20 cellular contexts compared by ENCODE assay signal in the genomic region with DNA sequence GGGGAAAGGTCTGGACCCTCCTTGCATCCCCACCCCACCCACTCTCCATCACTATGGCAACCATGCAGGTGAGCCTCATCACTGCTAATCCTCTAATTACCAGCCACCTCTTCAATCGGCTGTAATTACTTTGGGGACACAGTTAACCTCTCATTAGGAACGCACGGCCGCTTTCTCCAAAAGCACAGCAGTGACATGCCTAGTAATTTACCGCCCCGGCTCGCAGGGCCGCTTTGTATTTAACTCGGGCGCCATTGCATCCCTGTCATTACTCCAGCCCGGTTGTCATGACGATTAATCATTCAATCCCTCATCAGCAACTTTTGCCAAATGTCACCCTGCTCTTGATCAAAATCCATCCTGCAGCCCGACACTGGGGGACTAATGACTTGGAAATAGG. TPM values are rescaled to one million over a fixed set of nuclear protein-coding genes. Genes with fewer than 3 reads are reported as not detected.
DNase-seq lines count a peak whose midpoint lies in the region; ATAC-seq and TF ChIP-seq lines count a peak whose summit lies in the region.
"Had no signal": no experiment of that assay in that cellular context is flagged by ENCODE, and none has a peak within 500 bp of the region (broad histone marks: within the 10 kb centered on the region; RNA-seq: fewer than 3 reads in every experiment).

No MANE protein-coding gene starts in this region.

- TF ChIP-seq CTCF in HEK293 (tag by site-specific recombination; IDR thresholded peaks at IDR 0.05) (no peak), right atrium auricular region (IDR thresholded peaks at IDR 0.05) (no peak)

- H2BK15ac ChIP-seq in mesendoderm (replicated peaks; ENCODE audit: low read depth) = no peak overlapping the region

- CTCF ChIA-PET in HEK293 (lab: Yijun Ruan, JAX) = interaction anchor here (1.4 kb wide), 1 partner anchor 80 kb away, joined by 5 read pairs; no protein-coding TSS in a partner anchor

- no peaks in the 10 kb centered on the region for H3K79me2 ChIP-seq in mesendoderm (ENCODE audit: control insufficient read depth, insufficient read depth, low read length)

- H4K5ac ChIP-seq in mesendoderm (ENCODE audit: low read length) = no peak overlapping the region

- no peaks in the 10 kb centered on the region for H3K79me1 ChIP-seq in mesendoderm (ENCODE audit: low read length)

- H3K18ac ChIP-seq in mesendoderm (ENCODE audit: low read length) = no peak overlapping the region

- H3K4ac ChIP-seq in mesendoderm (ENCODE audit: low read depth, low read length) = no peak overlapping the region

- no peak overlapping the region for H3K56ac ChIP-seq in mesendoderm (ENCODE audit: low read length)

- H3K23ac ChIP-seq in mesendoderm (ENCODE audit: low read length) = no peak overlapping the region

- H3K9me3 ChIP-seq in HEK293 (ENCODE audit: control insufficient read depth, insufficient read depth, low read depth, low read length) (no peaks in the 10 kb centered on the region), right atrium auricular region (no peaks in the 10 kb centered on the region)
- H3K9me3 ChIP-seq: neutrophil, prostate gland, upper lobe of left lung had no signal

- H3K4me3 ChIP-seq in HEK293 (ENCODE audit: low read depth, low read length) (no peak overlapping the region), mesendoderm (ENCODE audit: low read length) (no peak overlapping the region), right atrium auricular region (no peak overlapping the region)
- H3K4me3 ChIP-seq: prostate gland, upper lobe of left lung had no signal

- no peaks in the 10 kb centered on the region for H3K36me3 ChIP-seq in HEK293 (ENCODE audit: control insufficient read depth in 2 of 2, insufficient read depth in 1 of 2, low read length in 2 of 2)
- H3K36me3 ChIP-seq in mesendoderm (ENCODE audit: control insufficient read depth, insufficient read depth, low read length) = no peaks in the 10 kb centered on the region
- no peaks in the 10 kb centered on the region for H3K36me3 ChIP-seq in right atrium auricular region
- H3K36me3 ChIP-seq: neutrophil, prostate gland, upper lobe of left lung had no signal

- no peak overlapping the region for H2BK120ac ChIP-seq in mesendoderm (ENCODE audit: low read depth, low read length)

- H3K27me3 ChIP-seq in mesendoderm (ENCODE audit: insufficient read depth, low read length, poor library complexity) (no peaks in the 10 kb centered on the region), right atrium auricular region (no peaks in the 10 kb centered on the region)
- H3K27me3 ChIP-seq: upper lobe of left lung had no signal

- H3K4me1 ChIP-seq in HEK293 (ENCODE audit: control insufficient read depth, insufficient read depth, low read length) (peaks cover 16% of the 10 kb centered on the region), mesendoderm (ENCODE audit: control insufficient read depth, low read depth, low read length) (peaks cover 7% of the 10 kb centered on the region), right atrium auricular region (no peaks in the 10 kb centered on the region)

- no peak overlapping the region for H4K8ac ChIP-seq in mesendoderm (ENCODE audit: low read depth, low read length)

- no peak overlapping the region for H3K4me2 ChIP-seq in mesendoderm (ENCODE audit: low read length)

- POLR2A ChIA-PET in HEK293 (lab: Yijun Ruan, JAX) = no interaction called here

- DNase-seq in NCI-H1930 (lab: John Stamatoyannopoulos, UW) = peak; percentile 32 to 51
- DNase-seq in NCI-H774 (lab: John Stamatoyannopoulos, UW) = peak; percentile 62
- peak; percentile 54 for DNase-seq in mesendoderm
- no peak for DNase-seq in right atrium auricular region (ENCODE audit: low spot score)
- no peak for DNase-seq in foreskin melanocyte
- no peak for DNase-seq in SIG-M5 (lab: John Stamatoyannopoulos, UW)
- DNase-seq: activated naive CD8-positive, alpha-beta T cell treated with anti-CD3 and anti-CD28 coated beads, Interleukin-2, amount 10 ng/mL, durations not matched to agents 7 days and 5 days; DMS153; HFFc6; kidney glomerular epithelial cell; mammary epithelial cell; NCI-H1694; NCI-H526 treated with DMSO at 0.1 percent for 48 hours; OCI-M1; upper lobe of left lung had no signal

- no peak overlapping the region for H3K9ac ChIP-seq in mesendoderm (ENCODE audit: low read length)

- no peak overlapping the region for H2AK5ac ChIP-seq in mesendoderm (ENCODE audit: low read length)

- WGBS in mesendoderm (ENCODE audit: extremely low coverage, insufficient coverage, low lambda C conversion rate) = no CpG with 5 or more reads among the region's 13 CpGs

- no peak for ATAC-seq in HG03378 (IDR thresholded peaks at IDR 0.05; ENCODE audit: unreplicated experiment)
- ATAC-seq: activated T-helper 17 cell treated with anti-CD3 and anti-CD28 coated beads, Interleukin-2, amount 50 U/mL, for 72 hours had no signal

- H3K27ac ChIP-seq in HEK293 (ENCODE audit: extremely low read depth, low read depth, low read length) (no peak overlapping the region), mesendoderm (ENCODE audit: low read depth, low read length) (no peak overlapping the region), right atrium auricular region (no peak overlapping the region)
- H3K27ac ChIP-seq: neutrophil, prostate gland, upper lobe of left lung had no signal

- H2BK5ac ChIP-seq in mesendoderm (ENCODE audit: low read length) = no peak overlapping the region

TF ChIP-seq in HEK293, 187 proteins besides CTCF, POLR2A, EP300 and RAD21:
- TF ChIP-seq ZNF501 (tag by site-specific recombination; IDR thresholded peaks at IDR 0.05) (no peak), SP7 (tag by site-specific recombination; IDR thresholded peaks at IDR 0.05) (0 out of 2 replicates have a peak, but pooled peaks have one; percentile 51)

RNA-seq across cellular contexts. Expression of a gene that starts 36.3 kb away (rescaled TPM):
- polyA plus RNA-seq in mesendoderm (2013, experiment 1 of 2) = 5.4 TPM
- polyA plus RNA-seq in mesendoderm (2013, experiment 2 of 2) = 4.8 TPM
- total RNA-seq in right atrium auricular region = 10 to 100 TPM; 23.6 to 32.4 TPM

Comparison
In these comparisons a context has a peak if more than half of its experiments do, and no peak if none do; other contexts are left out.
1. DNase-seq: peak in NCI-H1930 (2 of 2), NCI-H774 (single experiment) and mesendoderm (single experiment); none in right atrium auricular region (single experiment), foreskin melanocyte (single experiment) and SIG-M5 (single experiment).